Comparison of ENCODE assay signal across 19 cellular contexts in genomic region chr11:85137597-85137996, GRCh38.
"Had no signal": no experiment of that assay in that cellular context is flagged by ENCODE, and none has a peak within 500 bp of the region (broad histone marks: within the 10 kb centered on the region; RNA-seq: fewer than 3 reads in every experiment).

No MANE protein-coding gene starts in this region.

- H3K4me3 ChIP-seq: gastrocnemius medialis, skin epidermis, tibial artery, vagina had no signal

- H3K27ac ChIP-seq: gastrocnemius medialis, parathyroid adenoma, skin epidermis, tibial artery, vagina had no signal

- H3K36me3 ChIP-seq: gastrocnemius medialis, tibial artery, vagina had no signal

- H3K9me3 ChIP-seq: gastrocnemius medialis, vagina had no signal

- H3K9ac ChIP-seq: parathyroid adenoma had no signal

- H3K4me1 ChIP-seq: parathyroid adenoma, vagina had no signal

- FAIRE-seq: bronchial epithelial cell had no signal

- H2AFZ ChIP-seq: parathyroid adenoma had no signal

- ATAC-seq: activated CD4-positive, CD25-positive, alpha-beta regulatory T cell treated with anti-CD3 and anti-CD28 coated beads, Interleukin-2, amount 50 U/mL, for 24 hours; activated naive CD8-positive, alpha-beta T cell treated with anti-CD3 and anti-CD28 coated beads, Interleukin-2, amount 50 U/mL, for 24 hours; gastrocnemius medialis; left ventricle myocardium superior; naive thymus-derived CD8-positive, alpha-beta T cell; stimulated activated naive B cell treated with anti-CD40 and anti-IgM and Interleukin-4, amounts not matched to agents 10 μg/mL and 1 μg/mL and 100 μg/mL, for 72 hours had no signal

- H3K27me3 ChIP-seq: gastrocnemius medialis, tibial artery, vagina had no signal

- H3K79me2 ChIP-seq: parathyroid adenoma had no signal

- DNase-seq: activated CD4-positive, alpha-beta T cell treated with anti-CD3 and anti-CD28 coated beads, Interleukin-2, amount 50 U/mL, for 1 hour; activated naive CD4-positive, alpha-beta T cell treated with Interleukin-2 at 50 U/mL for 16 hours; activated naive CD8-positive, alpha-beta T cell treated with anti-CD3 and anti-CD28 coated beads, Interleukin-2, amount 50 U/mL, for 24 hours; activated T-cell treated with anti-CD3 and anti-CD28 coated beads for 4 hours; aorta; endodermal cell; gastrocnemius medialis; left ventricle myocardium superior; mesenchymal stem cell; naive thymus-derived CD8-positive, alpha-beta T cell; stimulated activated CD4-positive, alpha-beta T cell treated with anti-CD3 and anti-CD28 coated beads, Interleukin-15, amount 100 ng/mL, for 24 hours; stimulated activated CD4-positive, alpha-beta T cell treated with anti-CD3 and anti-CD28 coated beads, Interleukin-4, amount 100 ng/mL, for 1 hour; stimulated activated naive B cell treated with anti-CD40 and anti-IgM and Interleukin-4, amounts not matched to agents 10 μg/mL and 1 μg/mL and 100 μg/mL, for 72 hours; tibial artery had no signal
